Comparison of ENCODE assay signal across 17 cellular contexts in genomic region chr2:46411245-46411641, GRCh38.
"Had no signal": no experiment of that assay in that cellular context is flagged by ENCODE, and none has a peak within 500 bp of the region (broad histone marks: within the 10 kb centered on the region; RNA-seq: fewer than 3 reads in every experiment).

No MANE protein-coding gene starts in this region.

- FAIRE-seq: kidney had no signal

- H3K9me3 Mint-ChIP-seq: neural crest cell had no signal

- H3K4me1 Mint-ChIP-seq: activated CD8-positive, alpha-beta memory T cell treated with anti-CD3 and anti-CD28 coated beads, Interleukin-2, amount 10 ng/mL, durations not matched to agents 7 days and 5 days; endodermal cell; neural crest cell had no signal

- ATAC-seq: activated CD8-positive, alpha-beta memory T cell treated with anti-CD3 and anti-CD28 coated beads, Interleukin-2, amount 10 ng/mL, durations not matched to agents 7 days and 5 days; foreskin keratinocyte had no signal

- H3K4me3 ChIP-seq: heart left ventricle, ovary, stomach, vagina had no signal

- DNase-seq: activated CD4-positive, alpha-beta T cell treated with anti-CD3 and anti-CD28 coated beads, Interleukin-2, amount 50 U/mL, for 4 hours; activated CD8-positive, alpha-beta memory T cell treated with anti-CD3 and anti-CD28 coated beads, Interleukin-2, amount 10 ng/mL, durations not matched to agents 7 days and 5 days; activated gamma-delta T cell; activated T-cell treated with anti-CD3 and anti-CD28 coated beads, Interleukin-2, amount 50 U/mL, for 24 hours; amygdala; brain microvascular endothelial cell; dermis blood vessel endothelial cell; endodermal cell; heart left ventricle; kidney; ovary; stimulated activated CD4-positive, alpha-beta T cell treated with anti-CD3 and anti-CD28 coated beads, Interleukin-15, amount 100 ng/mL, for 24 hours; stomach had no signal

- H3K4me1 ChIP-seq: foreskin keratinocyte had no signal

- H3K27ac ChIP-seq: brain microvascular endothelial cell, foreskin keratinocyte, heart left ventricle, ovary, stomach, vagina had no signal

- H3K4me3 Mint-ChIP-seq: activated CD8-positive, alpha-beta memory T cell treated with anti-CD3 and anti-CD28 coated beads, Interleukin-2, amount 10 ng/mL, durations not matched to agents 7 days and 5 days; activated naive CD8-positive, alpha-beta T cell; activated T-cell treated with anti-CD3 and anti-CD28 coated beads, Interleukin-2, amount 50 U/mL, for 24 hours; endodermal cell; neural crest cell had no signal

- H3K36me3 ChIP-seq: brain microvascular endothelial cell, heart left ventricle, ovary, stomach, vagina had no signal

- H3K27me3 ChIP-seq: brain microvascular endothelial cell, heart left ventricle, ovary, stomach, vagina had no signal

- H3K27me3 Mint-ChIP-seq: activated naive CD8-positive, alpha-beta T cell; activated T-cell treated with anti-CD3 and anti-CD28 coated beads, Interleukin-2, amount 50 U/mL, for 24 hours had no signal

- H3K9me3 ChIP-seq: ovary, vagina had no signal
